ENCODE assay signal across 8 cellular contexts in the genomic region with DNA sequence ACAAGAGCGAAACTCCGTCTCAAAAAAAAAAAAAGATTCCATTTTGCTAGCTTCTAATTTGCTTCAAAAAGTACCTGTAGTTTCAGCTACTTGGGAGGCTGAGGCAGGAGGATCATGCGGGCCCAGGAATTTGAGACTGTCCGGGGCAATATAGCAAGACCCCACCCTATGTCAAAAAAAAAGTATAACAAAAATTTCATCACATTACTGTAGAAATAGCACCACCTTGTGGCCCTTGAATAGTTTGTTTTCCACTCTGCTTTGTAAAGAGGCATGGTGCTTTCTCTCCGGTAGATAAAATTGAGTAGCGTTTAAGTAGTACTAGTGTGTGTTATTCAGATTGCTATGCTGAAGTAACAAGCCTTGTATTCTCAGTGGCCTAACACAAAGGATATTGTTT. TPM values are rescaled to one million over a fixed set of nuclear protein-coding genes. Genes with fewer than 3 reads are reported as not detected.
DNase-seq lines count a peak whose midpoint lies in the region; ATAC-seq and TF ChIP-seq lines count a peak whose summit lies in the region.

No MANE protein-coding gene starts in this region.

- no peaks in the 10 kb centered on the region for H3K9me3 Mint-ChIP-seq in GM23338

- H3K9me2 ChIP-seq in GM23338 (ENCODE audit: insufficient read depth), result no peaks in the 10 kb centered on the region

- H3K4me1 Mint-ChIP-seq in GM23338, result no peaks in the 10 kb centered on the region

- H3F3A ChIP-seq in GM23338 (replicated peaks; ENCODE audit: low read depth), result no peaks in the 10 kb centered on the region

- H3K27ac Mint-ChIP-seq in GM23338, result no peak overlapping the region

- H3K27me3 ChIP-seq in GM23338 (ENCODE audit: insufficient read depth), result no peaks in the 10 kb centered on the region

- no peak overlapping the region for H3K4me3 Mint-ChIP-seq in GM23338

- peak; percentile 63 to 74 for TF ChIP-seq CTCF in GM23338 (conservative IDR thresholded peaks at IDR 0.05; ENCODE audit: low read depth in 2 of 2)

- H3K36me3 ChIP-seq in GM23338 (ENCODE audit: insufficient read depth), result no peaks in the 10 kb centered on the region

- ATAC-seq in GM23338 (peak; percentile 73), left cardiac atrium (peak; percentile 47 to 55), sciatic nerve (peak; percentile 78)

- no peak overlapping the region for H3K4me2 ChIP-seq in GM23338

- H4K20me1 ChIP-seq in GM23338 (replicated peaks; ENCODE audit: insufficient read depth), result no peaks in the 10 kb centered on the region

- H3K4me3 ChIP-seq in GM23338, result no peak overlapping the region

- intact Hi-C loops in left cardiac atrium (cut with DNase I) (loop anchor here (5.0 kb wide), 1 partner anchor 339 kb away; no protein-coding TSS in a partner anchor), sciatic nerve (cut with DNase I) (no loop called here), posterior vena cava (cut with DNase I) (no loop called here)

- H3K27me3 Mint-ChIP-seq in GM23338 (ENCODE audit: insufficient read depth, low read depth, poor library complexity), result no peaks in the 10 kb centered on the region

- no peak overlapping the region for H2AFZ ChIP-seq in GM23338

- no peaks in the 10 kb centered on the region for H3K36me3 Mint-ChIP-seq in GM23338 (ENCODE audit: low read depth)

- no peaks in the 10 kb centered on the region for H3K79me2 ChIP-seq in GM23338 (replicated peaks; ENCODE audit: insufficient read depth)

- no peak overlapping the region for H3K27ac ChIP-seq in GM23338 (ENCODE audit: low read depth)

- H3K4me1 ChIP-seq in GM23338 (ENCODE audit: insufficient read depth), result no peaks in the 10 kb centered on the region

- DNase-seq in COR-L47 (lab: John Stamatoyannopoulos, UW) (peak; percentile 66), GM23338 (ENCODE audit: low spot score) (peak; percentile 87), NCI-H345 treated with DMSO at 0.1 percent for 48 hours (lab: John Stamatoyannopoulos, UW; ENCODE audit: unreplicated experiment) (peak; percentile 82), left cardiac atrium (no peak), sciatic nerve (ENCODE audit: low spot score) (no peak), posterior vena cava (ENCODE audit: low spot score) (no peak), putamen (ENCODE audit: low spot score) (no peak)
- DNase-seq in activated gamma-delta T cell treated with anti-CD3 and anti-CD28 coated beads, Interleukin-2, amount 50 U/mL, for 16 hours (ENCODE audit: low read depth), result peak; percentile 11

TF ChIP-seq in GM23338, 12 proteins besides CTCF, POLR2A, EP300 and RAD21:
- TF ChIP-seq ZNF331 (CRISPR knock-in tag; IDR thresholded peaks at IDR 0.05; ENCODE audit: low read depth) (no peak), ETS1 (IDR thresholded peaks at IDR 0.05) (no peak), EZH2 (IDR thresholded peaks at IDR 0.05; ENCODE audit: low read depth, unreplicated experiment) (no peak), EZH2phosphoT487 (IDR thresholded peaks at IDR 0.05; ENCODE audit: unreplicated experiment) (no peak)

RNA-seq across cellular contexts. Expression of gene MSTO1, which starts 18.2 kb away (rescaled TPM):
- total RNA-seq in GM23338 (2014; rRNA removed; shearing (Covaris generic)), result 25.9 and 35.4 TPM in 2 replicates
- polyA plus RNA-seq in GM23338 (2016; fragmentation: Nextera tagmentation; extraction: Ambion mirVana), result 42.2 and 43.5 TPM in 2 replicates
- total RNA-seq in left cardiac atrium, result 10 to 100 TPM; 16.0 to 31.6 TPM
- total RNA-seq in sciatic nerve, result 56.6 TPM
- total RNA-seq in posterior vena cava, result 10 to 100 TPM; 29.6 to 30.2 TPM

RNA-seq across cellular contexts. Expression of gene ASH1L, which starts 29.2 kb away (rescaled TPM):
- 17.4 and 23.6 TPM in 2 replicates for total RNA-seq in GM23338 (2014; rRNA removed; shearing (Covaris generic))
- polyA plus RNA-seq in GM23338 (2016; fragmentation: Nextera tagmentation; extraction: Ambion mirVana), result 17.7 and 24.7 TPM in 2 replicates
- total RNA-seq in left cardiac atrium, result 10 to 100 TPM; 40.6 to 45.9 TPM
- 129 TPM for total RNA-seq in sciatic nerve
- total RNA-seq in posterior vena cava, result 10 to 100 TPM; 66.7 to 67.4 TPM

Comparison
In these comparisons a context has a peak if more than half of its experiments do, and no peak if none do; other contexts are left out.
1. DNase-seq: peak in COR-L47 (single experiment), GM23338 (single experiment), NCI-H345 treated with DMSO at 0.1 percent for 48 hours (single experiment) and activated gamma-delta T cell treated with anti-CD3 and anti-CD28 coated beads, Interleukin-2, amount 50 U/mL, for 16 hours (single experiment); none in left cardiac atrium (single experiment), sciatic nerve (single experiment), posterior vena cava (single experiment) and putamen (single experiment).
2. intact Hi-C loops: an anchor here in left cardiac atrium (5.0 kb wide); none called in sciatic nerve and posterior vena cava.
3. Peak in every context shown above with its lines, with median percentiles within 50 percentile points of each other: ATAC-seq.